In genomic region chr3:48465531-48466378, GRCh38 we compare ENCODE assay signal across 8 cellular contexts. TPM values are rescaled to one million over a fixed set of nuclear protein-coding genes. Genes with fewer than 3 reads are reported as not detected.
DNase-seq lines count a peak whose midpoint lies in the region; ATAC-seq and TF ChIP-seq lines count a peak whose summit lies in the region.

No MANE protein-coding gene starts in this region.

- H3K79me2 ChIP-seq in DOHH2 (ENCODE audit: control insufficient read depth, low read length) (peaks cover 50% of the 10 kb centered on the region), KMS-11 (ENCODE audit: insufficient read depth, low read depth) (peaks cover 10% of the 10 kb centered on the region; the same call in 1 of the 2 replicates)

- H3K4me3 ChIP-seq in DOHH2 (ENCODE audit: low read length) (peak overlapping the region; percentile 96), KMS-11 (IDR thresholded peaks at IDR 0.05; ENCODE audit: insufficient read depth, low read depth, low read length) (no peak overlapping the region), SJSA1 (peak overlapping the region; percentile 38), gastroesophageal sphincter (peak overlapping the region; percentile 28 to 57), neuronal stem cell (ENCODE audit: low read length in 2 of 2) (peak overlapping the region in 1 of 2 donors; percentile 51)

- H3K9ac ChIP-seq in KMS-11 (peak overlapping the region; percentile 93), neuronal stem cell (ENCODE audit: low read depth, low read length, poor library complexity) (peak overlapping the region; percentile 85)

- H3K9me2 ChIP-seq in DOHH2 (replicated peaks; ENCODE audit: control insufficient read depth, low read length): no peaks in the 10 kb centered on the region

- TF ChIP-seq POLR2A in gastroesophageal sphincter (IDR thresholded peaks at IDR 0.05): peak; percentile 79 to 88

- H4K91ac ChIP-seq in neuronal stem cell (ENCODE audit: low read depth, low read length, poor library complexity): peak overlapping the region; percentile 97

- no CpG with 5 or more reads among the region's 21 CpGs for WGBS in gastroesophageal sphincter (ENCODE audit: low coverage in 1 of 2), 2 donors
- no CpG with 5 or more reads among the region's 21 CpGs for WGBS in neuronal stem cell (ENCODE audit: extremely low coverage in 2 of 2, insufficient read length in 2 of 2, insufficient replicate concordance in 1 of 2), 2 donors

- H2BK12ac ChIP-seq in neuronal stem cell (ENCODE audit: low read length): peak overlapping the region; percentile 91

- H3K27me3 ChIP-seq in DOHH2 (ENCODE audit: control insufficient read depth, low read length) (no peaks in the 10 kb centered on the region), KMS-11 (ENCODE audit: insufficient read depth, low read depth) (no peaks in the 10 kb centered on the region), SJSA1 (replicated peaks) (no peaks in the 10 kb centered on the region), gastroesophageal sphincter (no peaks in the 10 kb centered on the region), neuronal stem cell (ENCODE audit: control insufficient read depth in 3 of 3, insufficient read depth in 3 of 3, low read depth in 1 of 3, low read length in 3 of 3) (no peaks in the 10 kb centered on the region)

- H3K79me1 ChIP-seq in neuronal stem cell (ENCODE audit: low read depth, low read length): peaks cover 12% of the 10 kb centered on the region

- no peak for TF ChIP-seq EP300 in gastroesophageal sphincter (IDR thresholded peaks at IDR 0.05)

- H2AFZ ChIP-seq in KMS-11 (ENCODE audit: low read depth) (peak overlapping the region; percentile 54; the same call in 1 of the 2 replicates), neuronal stem cell (ENCODE audit: low read length) (peak overlapping the region; percentile 70)

- H4K20me1 ChIP-seq in DOHH2 (ENCODE audit: control insufficient read depth, insufficient read depth, low read depth, low read length) (no peaks in the 10 kb centered on the region), KMS-11 (ENCODE audit: insufficient read depth) (no peaks in the 10 kb centered on the region)

- no peak overlapping the region for H4K8ac ChIP-seq in neuronal stem cell (ENCODE audit: low read depth, low read length)

- TF ChIP-seq CTCF in DOHH2 (IDR thresholded peaks at IDR 0.05; ENCODE audit: low read depth, low read length, poor library complexity, severe bottlenecking) (peak; percentile 65), KMS-11 (conservative IDR thresholded peaks at IDR 0.05; ENCODE audit: low read depth, low read length) (no peak), gastroesophageal sphincter (IDR thresholded peaks at IDR 0.05) (peak in 3 of 4 experiments; percentile 82 to 88 (median 84))

- peak; percentile 96 to 98 for DNase-seq in SJSA1 (ENCODE audit: low read depth in 1 of 2, low spot score in 2 of 2)
- peak; percentile 80 for DNase-seq in activated naive CD4-positive, alpha-beta T cell treated with anti-CD3 and anti-CD28 coated beads, Interleukin-2, amount 50 U/mL, for 16 hours
- peak; percentile 97 for DNase-seq in neuronal stem cell (ENCODE audit: low spot score)
- peak; percentile 97 for DNase-seq in superior temporal gyrus (ENCODE audit: extremely low spot score)

- peak; percentile 83 for ATAC-seq in GM21723 (IDR thresholded peaks at IDR 0.05; ENCODE audit: unreplicated experiment)
- peak; percentile 97 for ATAC-seq in gastroesophageal sphincter

- H3K27ac ChIP-seq in DOHH2 (ENCODE audit: low read depth, low read length): peak overlapping the region; percentile 76
- H3K27ac ChIP-seq in KMS-11: peak overlapping the region; percentile 93
- H3K27ac ChIP-seq in SJSA1: peak overlapping the region; percentile 100
- peak overlapping the region; percentile 92 to 98 (median 97) for H3K27ac ChIP-seq in gastroesophageal sphincter
- peak overlapping the region; percentile 98 for H3K27ac ChIP-seq in neuronal stem cell (replicated peaks; ENCODE audit: low read length)

- peak overlapping the region; percentile 98 for H2AK5ac ChIP-seq in neuronal stem cell (ENCODE audit: low read depth, low read length)

- H3K14ac ChIP-seq in neuronal stem cell (ENCODE audit: low read length): peak overlapping the region; percentile 94

- peaks cover 3% of the 10 kb centered on the region; the same call in 1 of the 2 replicates for H3F3A ChIP-seq in DOHH2 (ENCODE audit: control insufficient read depth, insufficient read depth)

- H2BK15ac ChIP-seq in neuronal stem cell (ENCODE audit: low read length): peak overlapping the region; percentile 90

- peak overlapping the region; percentile 92 for H3K23ac ChIP-seq in neuronal stem cell (ENCODE audit: low read depth, low read length, poor library complexity)

- H3K9me3 ChIP-seq in DOHH2 (ENCODE audit: control insufficient read depth, insufficient read depth, low read length) (no peaks in the 10 kb centered on the region), SJSA1 (replicated peaks) (no peaks in the 10 kb centered on the region), gastroesophageal sphincter (no peaks in the 10 kb centered on the region), neuronal stem cell (replicated peaks in 1 of 2; ENCODE audit: control insufficient read depth in 2 of 2, insufficient read depth in 1 of 2, low read depth in 1 of 2, low read length in 2 of 2) (no peaks in the 10 kb centered on the region)

- H2BK5ac ChIP-seq in neuronal stem cell (ENCODE audit: low read length): peak overlapping the region; percentile 100

- peak overlapping the region; percentile 98 for H2BK120ac ChIP-seq in neuronal stem cell (ENCODE audit: low read depth, low read length)

- H3K36me3 ChIP-seq in DOHH2 (ENCODE audit: control insufficient read depth, low read length): peaks cover 72% of the 10 kb centered on the region
- no peaks in the 10 kb centered on the region for H3K36me3 ChIP-seq in KMS-11 (ENCODE audit: insufficient read depth)
- H3K36me3 ChIP-seq in SJSA1: peaks cover 71% of the 10 kb centered on the region
- peaks cover 0 to 65% of the 10 kb centered on the region in 2 donors for H3K36me3 ChIP-seq in gastroesophageal sphincter
- H3K36me3 ChIP-seq in neuronal stem cell (replicated peaks in 1 of 2; ENCODE audit: control insufficient read depth in 2 of 2, insufficient read depth in 2 of 2, low read length in 2 of 2): peaks cover 38 to 56% of the 10 kb centered on the region in 2 donors

- peak overlapping the region; percentile 98 for H3K18ac ChIP-seq in neuronal stem cell (ENCODE audit: low read length)

- H3K4me1 ChIP-seq in DOHH2 (ENCODE audit: control insufficient read depth, low read length) (peaks cover 53% of the 10 kb centered on the region), KMS-11 (ENCODE audit: low read depth, poor library complexity, severe bottlenecking) (peaks cover 28% of the 10 kb centered on the region), SJSA1 (replicated peaks) (peaks cover 28% of the 10 kb centered on the region), gastroesophageal sphincter (peaks cover 4 to 64% (median 50%) of the 10 kb centered on the region in 3 donors), neuronal stem cell (ENCODE audit: control insufficient read depth in 2 of 2, insufficient read depth in 1 of 2, low read depth in 1 of 2, low read length in 2 of 2) (peaks cover 21 to 22% of the 10 kb centered on the region in 2 donors)

- H3K4me2 ChIP-seq in DOHH2 (ENCODE audit: low read length) (peak overlapping the region; percentile 97), KMS-11 (peak overlapping the region; percentile 92; the same call in 1 of the 2 replicates), neuronal stem cell (ENCODE audit: insufficient read depth, low read length, poor library complexity, severe bottlenecking) (no peak overlapping the region)

- H3K4ac ChIP-seq in neuronal stem cell (ENCODE audit: low read length): peak overlapping the region; percentile 98

RNA-seq across cellular contexts. Expression of gene ATRIP, which starts 19.2 kb away (rescaled TPM):
- total RNA-seq in SJSA1 (2014; rRNA removed; shearing (Covaris generic)): 4.1 and 9.7 TPM in 2 replicates
- 1 to 10 TPM; 3.0 to 6.8 (median 5.2) TPM for total RNA-seq in gastroesophageal sphincter
- 12.1 TPM for polyA plus RNA-seq in neuronal stem cell (2013, experiment 1 of 2)
- 12.0 TPM for polyA plus RNA-seq in neuronal stem cell (2013, experiment 2 of 2)

RNA-seq across cellular contexts. Expression of gene TMA7, which starts 25.7 kb away (rescaled TPM):
- 551 and 569 TPM in 2 replicates for total RNA-seq in SJSA1 (2014; rRNA removed; shearing (Covaris generic))
- total RNA-seq in gastroesophageal sphincter: 100 to 1,000 TPM; 200 to 329 (median 260) TPM
- polyA plus RNA-seq in neuronal stem cell (2013, experiment 1 of 2): 841 TPM
- 834 TPM for polyA plus RNA-seq in neuronal stem cell (2013, experiment 2 of 2)

RNA-seq across cellular contexts. Expression of gene CCDC51, which starts 25.8 kb away (rescaled TPM):
- total RNA-seq in SJSA1 (2014; rRNA removed; shearing (Covaris generic)): 11.0 and 15.9 TPM in 2 replicates
- 10 to 100 TPM; 10.2 to 32.6 (median 26.3) TPM for total RNA-seq in gastroesophageal sphincter
- 11.8 TPM for polyA plus RNA-seq in neuronal stem cell (2013, experiment 1 of 2)
- polyA plus RNA-seq in neuronal stem cell (2013, experiment 2 of 2): 12.2 TPM

RNA-seq across cellular contexts. Expression of gene PLXNB1, which starts 35.9 kb away (rescaled TPM):
- 4.0 and 11.7 TPM in 2 replicates for total RNA-seq in SJSA1 (2014; rRNA removed; shearing (Covaris generic))
- 100 to 1,000 TPM; 125 to 186 (median 147) TPM for total RNA-seq in gastroesophageal sphincter
- 99.5 TPM for polyA plus RNA-seq in neuronal stem cell (2013, experiment 1 of 2)
- 94.2 TPM for polyA plus RNA-seq in neuronal stem cell (2013, experiment 2 of 2)

RNA-seq across cellular contexts. Expression of gene SHISA5, which starts 38.2 kb away (rescaled TPM):
- total RNA-seq in SJSA1 (2014; rRNA removed; shearing (Covaris generic)): 94.8 and 105 TPM in 2 replicates
- 100 to 1,000 TPM in 3 of 4 donors, 10 to 100 TPM in 1; 98.2 to 191 (median 122) TPM for total RNA-seq in gastroesophageal sphincter
- polyA plus RNA-seq in neuronal stem cell (2013, experiment 1 of 2): 179 TPM
- 192 TPM for polyA plus RNA-seq in neuronal stem cell (2013, experiment 2 of 2)
